ENCODE assay signal across 19 cellular contexts in genomic region chr9:97809666-97810344, GRCh38. TPM values are rescaled to one million over a fixed set of nuclear protein-coding genes. Genes with fewer than 3 reads are reported as not detected.
DNase-seq lines count a peak whose midpoint lies in the region; ATAC-seq and TF ChIP-seq lines count a peak whose summit lies in the region.
"Had no signal": no experiment of that assay in that cellular context is flagged by ENCODE, and none has a peak within 500 bp of the region (broad histone marks: within the 10 kb centered on the region; RNA-seq: fewer than 3 reads in every experiment).

No MANE protein-coding gene starts in this region.

- H3K56ac ChIP-seq in H9 (ENCODE audit: insufficient read length, low read depth, low read length) = no peak overlapping the region

- POLR2A ChIA-PET in RWPE1 (lab: Yijun Ruan, JAX; ENCODE audit: low non-redundant PET) = no interaction called here

- H3T11ph ChIP-seq in H9 (ENCODE audit: low read length) = no peak overlapping the region

- H3K27ac Mint-ChIP-seq in H9 = no peak overlapping the region; a peak in 1 of 7 replicates
- H3K27ac Mint-ChIP-seq: B cell; effector memory CD8-positive, alpha-beta T cell; IgD-negative memory B cell; naive B cell; stimulated activated memory B cell treated with anti-CD40 and anti-IgM and Interleukin-4, amounts not matched to agents 10 μg/mL and 1 μg/mL and 100 μg/mL, for 72 hours had no signal

- no peak overlapping the region for H2AK5ac ChIP-seq in H9 (ENCODE audit: insufficient read length, low read length)

- H2AFZ ChIP-seq in H9 (ENCODE audit: low read length) = no peak overlapping the region

- no peak overlapping the region for H2BK120ac ChIP-seq in H9 (ENCODE audit: low read depth, low read length, poor library complexity, severe bottlenecking)

- no peaks in the 10 kb centered on the region; the same call in 1 of the 2 replicates for H3K27me3 ChIP-seq in H9 (ENCODE audit: insufficient read depth, low read length)

- peaks cover 2% of the 10 kb centered on the region; the same call in 1 of the 2 replicates for H3K4me1 ChIP-seq in H9 (ENCODE audit: insufficient read depth, low read length)
- H3K4me1 ChIP-seq: transverse colon had no signal

- CTCF ChIA-PET in RWPE1 (lab: Yijun Ruan, JAX) = no interaction called here

- no peak overlapping the region for H3K23ac ChIP-seq in H9 (ENCODE audit: insufficient read length, low read depth, low read length)

- no peak overlapping the region for H4K91ac ChIP-seq in H9 (ENCODE audit: insufficient read length, low read depth, low read length)

- no peaks in the 10 kb centered on the region for H3K9me3 Mint-ChIP-seq in H9
- H3K9me3 Mint-ChIP-seq: effector memory CD8-positive, alpha-beta T cell had no signal

- DNase-seq in COR-L47 (lab: John Stamatoyannopoulos, UW) (peak; percentile 92), H9 (peak; percentile 51), RWPE1 (ENCODE audit: low spot score) (peak; percentile 77), NCI-H526 treated with DMSO at 0.1 percent for 48 hours (lab: John Stamatoyannopoulos, UW) (no peak), LoVo (ENCODE audit: low spot score) (no peak), GM13976 (ENCODE audit: low spot score) (no peak)
- DNase-seq: caudate nucleus; effector memory CD8-positive, alpha-beta T cell; naive B cell; NCI-H1092; posterior cingulate gyrus; small intestine; transverse colon had no signal

- H4K20me1 ChIP-seq in H9 (ENCODE audit: control insufficient read depth, insufficient read depth, insufficient read length) = no peaks in the 10 kb centered on the region

- no peaks in the 10 kb centered on the region for H3K36me3 Mint-ChIP-seq in H9 (ENCODE audit: insufficient read depth in 1 of 3, low read depth in 3 of 3)
- H3K36me3 Mint-ChIP-seq: IgD-negative memory B cell; naive B cell; stimulated activated memory B cell treated with anti-CD40 and anti-IgM and Interleukin-4, amounts not matched to agents 10 μg/mL and 1 μg/mL and 100 μg/mL, for 72 hours had no signal

- no peak overlapping the region for H3K4me2 ChIP-seq in H9 (ENCODE audit: insufficient read depth, insufficient read length, low read length)

- no peak overlapping the region for H3K18ac ChIP-seq in H9 (ENCODE audit: insufficient read length, low read depth, low read length)

- H2BK15ac ChIP-seq in H9 (ENCODE audit: low read depth, low read length) = no peak overlapping the region

- H3K27ac ChIP-seq in H9 (ENCODE audit: insufficient read length, low read depth, low read length) (no peak overlapping the region), RWPE1 (no peak overlapping the region)
- H3K27ac ChIP-seq: transverse colon had no signal

- H3K23me2 ChIP-seq in H9 (ENCODE audit: insufficient read length, low read depth, low read length, poor library complexity, severe bottlenecking) = no peaks in the 10 kb centered on the region

- no peak for ATAC-seq in HG02623 (IDR thresholded peaks at IDR 0.05; ENCODE audit: unreplicated experiment)
- ATAC-seq: effector memory CD8-positive, alpha-beta T cell; Panc1; stimulated activated memory B cell treated with anti-CD40 and anti-IgM and Interleukin-4, amounts not matched to agents 10 μg/mL and 1 μg/mL and 100 μg/mL, for 72 hours had no signal

- H3K9me3 ChIP-seq in H9 (ENCODE audit: control insufficient read depth, low read depth, low read length) (no peaks in the 10 kb centered on the region), iPS-18c (ENCODE audit: control insufficient read depth, insufficient read depth, low read length) (peaks cover 3% of the 10 kb centered on the region)
- H3K9me3 ChIP-seq: transverse colon had no signal

- peak overlapping the region; percentile 16; the same call in 1 of the 2 replicates for H3K4me3 ChIP-seq in iPS-18c (ENCODE audit: insufficient read depth, low read depth, low read length)
- H3K4me3 ChIP-seq: transverse colon had no signal

- no CpG with 5 or more reads among the region's 5 CpGs for WGBS in H9 (ENCODE audit: extremely low coverage, insufficient read length, low lambda C conversion rate)

- H2BK20ac ChIP-seq in H9 (ENCODE audit: low read depth, low read length, poor library complexity, severe bottlenecking) = no peak overlapping the region

- H3K27me3 Mint-ChIP-seq in H9 (ENCODE audit: low read depth) = peaks cover 37% of the 10 kb centered on the region
- H3K27me3 Mint-ChIP-seq: IgD-negative memory B cell had no signal

- no peak overlapping the region for H3K9ac ChIP-seq in H9 (ENCODE audit: extremely low read depth, insufficient read length, low read length)

- H4K8ac ChIP-seq in H9 (replicated peaks; ENCODE audit: insufficient read length, low read depth, low read length) = no peak overlapping the region

- in situ Hi-C loops in GM13976 (cut with MboI; ENCODE audit: low sequenced_read_pairs, unreplicated experiment) = no loop called here

- TF ChIP-seq CTCF in H9 (conservative IDR thresholded peaks at IDR 0.05) (no peak), RWPE1 (conservative IDR thresholded peaks at IDR 0.05; ENCODE audit: low read depth) (no peak), GM13976 (IDR thresholded peaks at IDR 0.05; ENCODE audit: borderline replicate concordance, control extremely low read depth, extremely low read depth, insufficient read depth, missing control alignments) (no peak)

- no peak overlapping the region for H3K4ac ChIP-seq in H9 (ENCODE audit: low read depth, low read length)

- no peaks in the 10 kb centered on the region for H3K79me1 ChIP-seq in H9 (ENCODE audit: insufficient read depth, low read depth, low read length, poor library complexity, severe bottlenecking)

- H2BK12ac ChIP-seq in H9 (ENCODE audit: insufficient read length, low read depth, low read length) = no peak overlapping the region

- peak overlapping the region in 1 of 2 experiments; percentile 24; a peak in 1 of 5 replicates for H3K4me3 Mint-ChIP-seq in H9
- H3K4me3 Mint-ChIP-seq: B cell; effector memory CD8-positive, alpha-beta T cell; IgD-negative memory B cell; stimulated activated memory B cell treated with anti-CD40 and anti-IgM and Interleukin-4, amounts not matched to agents 10 μg/mL and 1 μg/mL and 100 μg/mL, for 72 hours had no signal

- no peak overlapping the region for H4K5ac ChIP-seq in H9 (ENCODE audit: insufficient read length, low read depth, low read length)

- H3K14ac ChIP-seq in H9 (ENCODE audit: insufficient read depth, low read length) = no peak overlapping the region

- peaks cover 26 to 28% of the 10 kb centered on the region in 2 experiments for H3K4me1 Mint-ChIP-seq in H9
- H3K4me1 Mint-ChIP-seq: B cell; IgD-negative memory B cell; naive B cell; stimulated activated memory B cell treated with anti-CD40 and anti-IgM and Interleukin-4, amounts not matched to agents 10 μg/mL and 1 μg/mL and 100 μg/mL, for 72 hours had no signal

- H2BK5ac ChIP-seq in H9 (ENCODE audit: insufficient read length, low read length) = no peak overlapping the region

- H3K79me2 ChIP-seq in H9 (ENCODE audit: insufficient read depth, low read length) = no peaks in the 10 kb centered on the region

RNA-seq across cellular contexts. Expression of gene FOXE1, which starts 43.2 kb away (rescaled TPM):
- total RNA-seq in H9 (2021) = not detected in 2 replicates
- total RNA-seq: B cell, transverse colon had no signal

Comparison
In these comparisons a context has a peak if more than half of its experiments do, and no peak if none do; other contexts are left out.
1. DNase-seq: peak in COR-L47 (single experiment), H9 (single experiment) and RWPE1 (single experiment); none in NCI-H526 treated with DMSO at 0.1 percent for 48 hours (single experiment), LoVo (single experiment) and GM13976 (single experiment).